19 cellular contexts compared by ENCODE assay signal in the genomic region with DNA sequence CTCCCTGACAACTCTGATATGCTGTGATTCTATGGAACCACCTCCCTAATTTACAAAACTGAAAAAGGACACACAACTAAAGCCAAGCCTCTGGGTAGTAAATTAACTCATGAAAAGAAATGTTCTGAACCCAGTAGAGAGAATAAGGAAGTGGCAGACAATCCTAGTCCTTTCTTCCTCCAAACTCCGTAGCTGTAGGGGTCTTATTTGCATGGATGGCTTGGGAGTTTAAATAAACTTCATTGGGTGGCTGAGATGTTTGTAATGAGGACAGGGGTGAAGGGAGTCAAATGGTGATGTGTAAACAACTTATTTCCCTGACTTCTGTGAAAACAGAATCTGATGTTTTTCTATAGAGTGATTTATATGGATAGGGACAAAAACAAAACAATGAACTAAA. TPM values are rescaled to one million over a fixed set of nuclear protein-coding genes. Genes with fewer than 3 reads are reported as not detected.
DNase-seq lines count a peak whose midpoint lies in the region; ATAC-seq and TF ChIP-seq lines count a peak whose summit lies in the region.
"Had no signal": no experiment of that assay in that cellular context is flagged by ENCODE, and none has a peak within 500 bp of the region (broad histone marks: within the 10 kb centered on the region; RNA-seq: fewer than 3 reads in every experiment).

No MANE protein-coding gene starts in this region.

- H3K4me1 Mint-ChIP-seq in GM23338 (peaks cover 43% of the 10 kb centered on the region), neural progenitor cell (peaks cover 27% of the 10 kb centered on the region)

- WGBS in HUES64 = 0% methylated on average over 1 of the region's 1 CpG

- H3K36me3 Mint-ChIP-seq in GM23338 (ENCODE audit: low read depth) = no peaks in the 10 kb centered on the region
- H3K36me3 Mint-ChIP-seq in neural progenitor cell = peaks cover 6% of the 10 kb centered on the region
- H3K36me3 Mint-ChIP-seq: CD4-positive, CD25-positive, alpha-beta regulatory T cell; CD8-positive, alpha-beta memory T cell had no signal

- H3K4me3 ChIP-seq in GM23338 (0 out of 2 replicates have a peak overlapping the region, but pooled peaks have one; percentile 27), HUES64 (ENCODE audit: low read length) (no peak overlapping the region), iPS-20b (ENCODE audit: low read length) (peak overlapping the region; percentile 33; the same call in 1 of the 2 replicates), neural progenitor cell (no peak overlapping the region), MM.1S (ENCODE audit: low read length) (no peak overlapping the region)
- H3K4me3 ChIP-seq: K562 had no signal

- H3F3A ChIP-seq in GM23338 (replicated peaks; ENCODE audit: low read depth) = no peaks in the 10 kb centered on the region
- H3F3A ChIP-seq in neural progenitor cell (ENCODE audit: low read depth) = peaks cover 30% of the 10 kb centered on the region
- no peaks in the 10 kb centered on the region for H3F3A ChIP-seq in MM.1S (ENCODE audit: insufficient read depth, low read length)

- H3K4me2 ChIP-seq in GM23338 (peak overlapping the region; percentile 33; the same call in 1 of the 2 replicates), neural progenitor cell (peak overlapping the region; percentile 5), MM.1S (ENCODE audit: low read depth, low read length) (no peak overlapping the region)

- H3K36me3 ChIP-seq in GM23338 (ENCODE audit: insufficient read depth) (no peaks in the 10 kb centered on the region), HUES64 (ENCODE audit: insufficient read depth, low read length) (no peaks in the 10 kb centered on the region), iPS-20b (ENCODE audit: insufficient read depth, low read depth, low read length) (no peaks in the 10 kb centered on the region), neural progenitor cell (peaks cover 15% of the 10 kb centered on the region), MM.1S (replicated peaks; ENCODE audit: insufficient read depth, low read length) (no peaks in the 10 kb centered on the region)
- H3K36me3 ChIP-seq: BE2C had no signal

- H3K4me1 ChIP-seq in GM23338 (ENCODE audit: insufficient read depth) (peaks cover 25% of the 10 kb centered on the region), HUES64 (ENCODE audit: insufficient read depth, low read length) (peaks cover 37% of the 10 kb centered on the region), iPS-20b (ENCODE audit: insufficient read depth, low read length) (peaks cover 21% of the 10 kb centered on the region; the same call in 1 of the 2 replicates), neural progenitor cell (peaks cover 18% of the 10 kb centered on the region), MM.1S (ENCODE audit: low read length) (peaks cover 11% of the 10 kb centered on the region)
- H3K4me1 ChIP-seq: BE2C had no signal

- H2AFZ ChIP-seq in GM23338 (no peak overlapping the region), neural progenitor cell (replicated peaks) (no peak overlapping the region), MM.1S (ENCODE audit: low read length) (no peak overlapping the region)

- no peaks in the 10 kb centered on the region for H3K27me3 ChIP-seq in GM23338 (ENCODE audit: insufficient read depth)
- H3K27me3 ChIP-seq in HUES64 (ENCODE audit: insufficient read depth, low read length) = no peaks in the 10 kb centered on the region
- no peaks in the 10 kb centered on the region for H3K27me3 ChIP-seq in iPS-20b (ENCODE audit: insufficient read depth, low read length)
- no peaks in the 10 kb centered on the region for H3K27me3 ChIP-seq in neural progenitor cell
- no peaks in the 10 kb centered on the region for H3K27me3 ChIP-seq in MM.1S (replicated peaks; ENCODE audit: insufficient read depth, low read length)
- H3K27me3 ChIP-seq: BE2C had no signal

- H3K9me3 ChIP-seq in HUES64 (ENCODE audit: insufficient read depth, low read depth, low read length) (no peaks in the 10 kb centered on the region), iPS-20b (ENCODE audit: insufficient read depth, low read depth, low read length) (no peaks in the 10 kb centered on the region), neural progenitor cell (ENCODE audit: low read depth) (no peaks in the 10 kb centered on the region), MM.1S (replicated peaks; ENCODE audit: insufficient read depth, low read length) (no peaks in the 10 kb centered on the region)
- H3K9me3 ChIP-seq: BE2C had no signal

- no peak overlapping the region for H3K4me3 Mint-ChIP-seq in GM23338
- no peak overlapping the region for H3K4me3 Mint-ChIP-seq in neural progenitor cell
- H3K4me3 Mint-ChIP-seq: CD4-positive, CD25-positive, alpha-beta regulatory T cell; CD8-positive, alpha-beta memory T cell; HFFc6 had no signal

- H4K20me1 ChIP-seq in GM23338 (replicated peaks; ENCODE audit: insufficient read depth) = no peaks in the 10 kb centered on the region
- peaks cover 50% of the 10 kb centered on the region for H4K20me1 ChIP-seq in neural progenitor cell (ENCODE audit: low read depth)
- H4K20me1 ChIP-seq in MM.1S (ENCODE audit: insufficient read depth, low read length) = no peaks in the 10 kb centered on the region

- H3K9ac ChIP-seq in HUES64 (ENCODE audit: low read depth, low read length) (no peak overlapping the region), iPS-20b (ENCODE audit: low read depth, low read length) (no peak overlapping the region), neural progenitor cell (no peak overlapping the region), MM.1S (ENCODE audit: low read length) (no peak overlapping the region)

- H3K9me3 Mint-ChIP-seq in GM23338 = no peaks in the 10 kb centered on the region
- peaks cover 5% of the 10 kb centered on the region for H3K9me3 Mint-ChIP-seq in neural progenitor cell
- H3K9me3 Mint-ChIP-seq: CD4-positive, CD25-positive, alpha-beta regulatory T cell; CD8-positive, alpha-beta memory T cell had no signal

- H3K27me3 Mint-ChIP-seq in GM23338 (ENCODE audit: insufficient read depth, low read depth, poor library complexity) (peaks cover 2% of the 10 kb centered on the region), neural progenitor cell (ENCODE audit: insufficient read depth, low read depth) (no peaks in the 10 kb centered on the region)
- H3K27me3 Mint-ChIP-seq: CD4-positive, CD25-positive, alpha-beta regulatory T cell had no signal

- H3K79me2 ChIP-seq in GM23338 (replicated peaks; ENCODE audit: insufficient read depth) = no peaks in the 10 kb centered on the region
- peaks cover 72% of the 10 kb centered on the region for H3K79me2 ChIP-seq in neural progenitor cell (ENCODE audit: low read depth)
- no peaks in the 10 kb centered on the region for H3K79me2 ChIP-seq in MM.1S (ENCODE audit: low read length)

- peak; percentile 10 for DNase-seq in GM23338 (ENCODE audit: low spot score)
- DNase-seq in neural progenitor cell (ENCODE audit: low spot score) = no peak
- DNase-seq in MM.1S = no peak
- DNase-seq in NCI-H69 (lab: John Stamatoyannopoulos, UW) = no peak
- DNase-seq in NOMO-1 treated with dmso at 0.1 percent for 144 hours (lab: John Stamatoyannopoulos, UW; ENCODE audit: unreplicated experiment) = no peak
- DNase-seq: ACHN; BE2C; C1 segment of cervical spinal cord; CD4-positive, CD25-positive, alpha-beta regulatory T cell; CD8-positive, alpha-beta memory T cell; COR-L47; DMS 273 treated with DMSO at 0.1 percent for 48 hours; HFFc6; IMR-90 had no signal

- peak; percentile 57 for ATAC-seq in GM23338
- ATAC-seq: HCT116, K562 had no signal

- TF ChIP-seq CTCF in GM23338 (conservative IDR thresholded peaks at IDR 0.05; ENCODE audit: low read depth in 2 of 2) (no peak), neural progenitor cell (IDR thresholded peaks at IDR 0.05) (no peak), MM.1S (IDR thresholded peaks at IDR 0.05; ENCODE audit: low read length) (no peak)

- H3K27ac Mint-ChIP-seq in GM23338 (peak overlapping the region; percentile 66), neural progenitor cell (no peak overlapping the region)
- H3K27ac Mint-ChIP-seq: CD4-positive, CD25-positive, alpha-beta regulatory T cell; CD8-positive, alpha-beta memory T cell; HFFc6 had no signal

- no peaks in the 10 kb centered on the region for H3K9me2 ChIP-seq in GM23338 (ENCODE audit: insufficient read depth)
- no peaks in the 10 kb centered on the region for H3K9me2 ChIP-seq in MM.1S (replicated peaks; ENCODE audit: insufficient read depth, low read length)

- H3K27ac ChIP-seq in GM23338 (ENCODE audit: low read depth) (peak overlapping the region; percentile 40; the same call in 1 of the 2 replicates), HUES64 (ENCODE audit: low read depth, low read length) (peak overlapping the region; percentile 70; the same call in 1 of the 2 replicates), iPS-20b (ENCODE audit: low read length) (no peak overlapping the region), neural progenitor cell (no peak overlapping the region), MM.1S (ENCODE audit: low read length) (no peak overlapping the region)

TF ChIP-seq in GM23338, 12 proteins besides CTCF, POLR2A, EP300 and RAD21:
- no peak for TF ChIP-seq JUNB (IDR thresholded peaks at IDR 0.05; ENCODE audit: unreplicated experiment)
- peak; percentile 21; the same call in 1 of the 2 replicates for TF ChIP-seq NANOG (IDR thresholded peaks at IDR 0.05; ENCODE audit: borderline replicate concordance)

RNA-seq across cellular contexts. Expression of a gene that starts 59.3 kb away (rescaled TPM):
- total RNA-seq in GM23338 (2014; rRNA removed; shearing (Covaris generic)) = 60.1 and 61.2 TPM in 2 replicates
- polyA plus RNA-seq in GM23338 (2016; fragmentation: Nextera tagmentation; extraction: Ambion mirVana) = 34.3 and 36.8 TPM in 2 replicates
- polyA plus RNA-seq in HUES64 (2013, experiment 1 of 2) = 61.5 TPM
- 75.8 TPM for polyA plus RNA-seq in HUES64 (2013, experiment 2 of 2)
- 968 and 1,039 TPM in 2 replicates for total RNA-seq in neural progenitor cell (ENCODE audit: low replicate concordance)
- total RNA-seq: A172; CD8-positive, alpha-beta memory T cell; HFFc6; IMR-90 had no signal
- polyA plus RNA-seq: CD8-positive, alpha-beta memory T cell; IMR-90; K562 had no signal

Comparison
In these comparisons a context has a peak if more than half of its experiments do, and no peak if none do; other contexts are left out.
1. H3K27ac ChIP-seq: peak in GM23338 (single experiment) and HUES64 (single experiment); none in iPS-20b (single experiment), neural progenitor cell (single experiment) and MM.1S (single experiment).
2. H3K4me3 ChIP-seq: peak in GM23338 (single experiment) and iPS-20b (single experiment); none in HUES64 (single experiment), neural progenitor cell (single experiment) and MM.1S (single experiment).
3. RNA of a gene that starts 59.3 kb away (total RNA-seq): 968 to 1,039 TPM in neural progenitor cell; 60.1 to 61.2 TPM in GM23338; every median in the first group is over 10 times any median in the second.